8 cellular contexts compared by ENCODE assay signal in the genomic region with DNA sequence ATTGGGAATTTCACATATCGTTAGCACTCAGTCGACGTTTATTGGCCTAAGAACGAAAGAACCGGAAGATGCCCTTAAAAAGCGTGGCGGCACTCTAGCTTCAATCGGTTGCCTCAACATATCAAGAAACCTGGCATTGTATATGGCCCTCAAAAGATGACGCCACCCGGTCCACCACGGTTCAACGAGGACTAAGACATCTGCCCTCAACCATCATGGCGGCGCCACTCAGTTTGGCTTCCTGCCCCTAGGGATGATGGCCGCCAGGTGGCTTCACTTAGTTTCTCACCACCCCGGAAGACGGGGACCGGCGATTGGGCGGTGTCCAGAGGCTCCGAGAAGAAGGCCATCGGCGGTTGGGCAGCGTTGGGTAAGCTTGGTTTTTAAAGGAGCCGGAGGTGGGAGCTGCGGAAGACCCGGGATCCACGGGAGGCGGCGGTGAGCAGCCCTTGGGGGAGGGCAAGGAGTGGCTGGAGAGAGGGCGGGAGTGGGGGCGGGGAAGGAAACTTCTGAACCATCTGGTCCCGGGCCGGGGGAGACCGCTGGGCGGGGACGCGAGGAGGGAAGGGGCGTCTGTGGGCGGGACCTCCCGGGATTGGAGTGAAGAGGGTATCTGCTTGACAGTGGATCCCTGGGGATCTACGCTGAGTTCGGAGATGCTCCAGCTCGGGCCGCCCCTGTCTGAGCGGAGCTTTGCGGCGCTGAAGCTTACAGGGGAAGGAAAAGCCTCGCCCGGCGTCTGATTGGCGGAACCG. TPM values are rescaled to one million over a fixed set of nuclear protein-coding genes. Genes with fewer than 3 reads are reported as not detected.
DNase-seq lines count a peak whose midpoint lies in the region; ATAC-seq, FAIRE-seq and TF ChIP-seq lines count a peak whose summit lies in the region.

A gene (plus strand): TSS at position 592 of the 755 bp plus-strand sequence. CDS start 686 bp downstream, outside the sequence.

- peak; percentile 60 for ATAC-seq in HG03457 (IDR thresholded peaks at IDR 0.05; ENCODE audit: unreplicated experiment)

- DNase-seq in Ammon's horn (ENCODE audit: low spot score), result peak; percentile 99
- peak; percentile 83 for DNase-seq in GM19239 (ENCODE audit: insufficient read length, low spot score)
- DNase-seq in NCI-H524 treated with DMSO at 0.1 percent for 48 hours (lab: John Stamatoyannopoulos, UW), result peak; percentile 98
- DNase-seq in activated CD4-positive, alpha-beta T cell treated with anti-CD3 and anti-CD28 coated beads for 4 hours, result peak; percentile 97 to 99
- DNase-seq in kidney epithelial cell (ENCODE audit: low read depth), result peak; percentile 95
- peak; percentile 98 to 100 for DNase-seq in stimulated activated CD4-positive, alpha-beta T cell treated with anti-CD3 and anti-CD28 coated beads, Interleukin-15, amount 100 ng/mL, for 48 hours (ENCODE audit: low read depth in 2 of 2)

- no peaks in the 10 kb centered on the region for H3K27me3 ChIP-seq in kidney epithelial cell (ENCODE audit: control insufficient read depth, insufficient read depth, low read length)

- TF ChIP-seq CTCF in kidney epithelial cell (IDR thresholded peaks at IDR 0.05; ENCODE audit: insufficient read depth, low read length, poor library complexity, severe bottlenecking), result peak; percentile 4

- FAIRE-seq in GM19239 (lab: Jason Lieb, UNC), result peak; percentile 99

- no peaks in the 10 kb centered on the region for H3K36me3 ChIP-seq in kidney epithelial cell (ENCODE audit: control insufficient read depth, insufficient read depth, low read length)

- peak within 1 kb of the TSS; percentile 98 for H3K27ac ChIP-seq in cingulate gyrus (ENCODE audit: low read depth, low read length)

- H3K4me3 ChIP-seq in kidney epithelial cell (ENCODE audit: low read depth, low read length), result peak within 1 kb of the TSS; percentile 65

RNA-seq across cellular contexts. Expression of the gene that starts here (rescaled TPM):
- total RNA-seq in kidney epithelial cell, result 22.6 and 24.3 TPM in 2 replicates

Comparison
In these comparisons a context has a peak if more than half of its experiments do, and no peak if none do; other contexts are left out.
1. Peak in every context shown above with its lines: DNase-seq, ATAC-seq, H3K4me3 ChIP-seq and H3K27ac ChIP-seq.